ENCODE assay signal across 8 cellular contexts in genomic region chr2:213149332-213149875, GRCh38. TPM values are rescaled to one million over a fixed set of nuclear protein-coding genes. Genes with fewer than 3 reads are reported as not detected.
DNase-seq lines count a peak whose midpoint lies in the region; TF ChIP-seq lines count a peak whose summit lies in the region.

No MANE protein-coding gene starts in this region.

- DNase-seq in H7: no peak
- DNase-seq in hepatocyte (ENCODE audit: low spot score): no peak
- DNase-seq in spleen: no peak
- DNase-seq in mesenteric fat pad (ENCODE audit: low spot score): no peak
- DNase-seq in stimulated activated CD4-positive, alpha-beta T cell treated with anti-CD3 and anti-CD28 coated beads, Interleukin-4, amount 100 ng/mL, for 1 hour: no peak
- no peak for DNase-seq in NCI-H128 (lab: John Stamatoyannopoulos, UW; ENCODE audit: unreplicated experiment)
- DNase-seq in Kasumi-1 (lab: John Stamatoyannopoulos, UW): no peak

- H3K27ac ChIP-seq in hepatocyte (peak overlapping the region; percentile 76), spleen (peak overlapping the region in 7 of 8 donors; percentile 51 to 96 (median 93))

- H3K4me2 ChIP-seq in hepatocyte: peak overlapping the region; percentile 86

- no peaks in the 10 kb centered on the region for H3K36me3 ChIP-seq in H7 (replicated peaks; ENCODE audit: control insufficient read depth, insufficient read depth, low read length)
- H3K36me3 ChIP-seq in hepatocyte (replicated peaks; ENCODE audit: insufficient read depth, low read depth): peaks cover 4% of the 10 kb centered on the region
- no peaks in the 10 kb centered on the region for H3K36me3 ChIP-seq in spleen

- H3K4me1 ChIP-seq in hepatocyte (ENCODE audit: insufficient read depth) (peaks cover 4% of the 10 kb centered on the region), spleen (peaks cover 5 to 58% (median 34%) of the 10 kb centered on the region in 6 donors)

- TF ChIP-seq POLR2A in spleen (IDR thresholded peaks at IDR 0.05): no peak

- H3K4me3 ChIP-seq in H7 (ENCODE audit: insufficient read depth, low read depth, low read length): peak overlapping the region; percentile 43
- H3K4me3 ChIP-seq in WI38 (ENCODE audit: low read depth, low read length): peak overlapping the region; percentile 85
- peak overlapping the region; percentile 76 for H3K4me3 ChIP-seq in hepatocyte
- peak overlapping the region; percentile 35 to 93 (median 76) for H3K4me3 ChIP-seq in spleen

- intact Hi-C loops in spleen (cut with DNase I; ENCODE audit: low total_unique reads): no loop called here

- 52% methylated on average over 3 of the region's 3 CpGs for WGBS in hepatocyte (ENCODE audit: low lambda C conversion rate, missing lambda C conversion rate)
- WGBS in spleen, 5 donors: 17 to 22% (median 20%) methylated on average over 3 of the region's 3 CpGs

- H2AFZ ChIP-seq in hepatocyte: peak overlapping the region; percentile 91

- H4K20me1 ChIP-seq in hepatocyte (ENCODE audit: insufficient read depth, poor library complexity, severe bottlenecking): no peaks in the 10 kb centered on the region

- H3K27me3 ChIP-seq in H7 (ENCODE audit: control insufficient read depth, insufficient read depth, low read length) (peaks cover 4% of the 10 kb centered on the region; the same call in 1 of the 2 replicates), hepatocyte (no peaks in the 10 kb centered on the region), spleen (replicated peaks in 1 of 7) (no peaks in the 10 kb centered on the region)

- no peak for TF ChIP-seq CTCF in WI38 (IDR thresholded peaks at IDR 0.05; ENCODE audit: low read depth, low read length)
- no peak for TF ChIP-seq CTCF in hepatocyte (IDR thresholded peaks at IDR 0.05; ENCODE audit: poor library complexity)
- TF ChIP-seq CTCF in spleen (IDR thresholded peaks at IDR 0.05 in 8 of 11, conservative IDR thresholded peaks at IDR 0.05 in 3 of 11): no peak

- H3K9me2 ChIP-seq in hepatocyte (replicated peaks; ENCODE audit: insufficient read depth): no peaks in the 10 kb centered on the region

- peaks cover 9% of the 10 kb centered on the region for H3K79me2 ChIP-seq in hepatocyte

- H3K9me3 ChIP-seq in hepatocyte (ENCODE audit: low read depth): no peaks in the 10 kb centered on the region
- H3K9me3 ChIP-seq in spleen: no peaks in the 10 kb centered on the region

RNA-seq across cellular contexts. Expression of gene IKZF2, which starts 2.0 kb away (rescaled TPM):
- total RNA-seq in H7 (2014; rRNA removed; shearing (Covaris generic)): 0.97 and 2.3 TPM in 2 replicates
- total RNA-seq in hepatocyte (13.1 and 13.9 TPM in 2 replicates), spleen (10 to 100 TPM; 14.3 to 43.4 (median 21.7) TPM), mesenteric fat pad (7.6 TPM)
- polyA plus RNA-seq in hepatocyte (1.4 TPM in 2 replicates), spleen (1 to 10 TPM in 1 of 3 donors, under 1 TPM in 2; 0.50 to 1.4 (median 0.80) TPM)
